Comparison of ENCODE assay signal across 10 cellular contexts in genomic region chr12:120689397-120690082, GRCh38. TPM values are rescaled to one million over a fixed set of nuclear protein-coding genes. Genes with fewer than 3 reads are reported as not detected.
DNase-seq lines count a peak whose midpoint lies in the region; ATAC-seq and TF ChIP-seq lines count a peak whose summit lies in the region.
"Had no signal": no experiment of that assay in that cellular context is flagged by ENCODE, and none has a peak within 500 bp of the region (broad histone marks: within the 10 kb centered on the region; RNA-seq: fewer than 3 reads in every experiment).

No MANE protein-coding gene starts in this region.

- H3K36me3 ChIP-seq in KOPT-K1 (ENCODE audit: insufficient read depth, low read length) = peaks cover 34% of the 10 kb centered on the region
- no peaks in the 10 kb centered on the region for H3K36me3 ChIP-seq in mammary epithelial cell (ENCODE audit: insufficient read depth, low read length)
- peaks cover 0 to 10% (median under 1%) of the 10 kb centered on the region in 3 experiments for H3K36me3 ChIP-seq in naive thymus-derived CD4-positive, alpha-beta T cell (ENCODE audit: control insufficient read depth in 2 of 3, insufficient read depth in 3 of 3, low read length in 3 of 3)
- H3K36me3 ChIP-seq: ovary had no signal

- ATAC-seq in naive thymus-derived CD4-positive, alpha-beta T cell = no peak
- no peak for ATAC-seq in HG03442 (IDR thresholded peaks at IDR 0.05; ENCODE audit: unreplicated experiment)

- WGBS in mammary epithelial cell (ENCODE audit: low coverage, missing lambda C conversion rate) = 60% methylated on average over 6 of the region's 6 CpGs

- H3K4me1 Mint-ChIP-seq in CD14-positive monocyte = peaks cover 57% of the 10 kb centered on the region
- H3K4me1 Mint-ChIP-seq in naive thymus-derived CD4-positive, alpha-beta T cell = peaks cover 32 to 69% (median 62%) of the 10 kb centered on the region in 7 donors

- dilution Hi-C loops in mammary epithelial cell (cut with HindIII; ENCODE audit: low sequenced_read_pairs) = loop anchor here (10.0 kb wide), 1 partner anchor 65 kb away; no protein-coding TSS in a partner anchor

- H3K36me3 Mint-ChIP-seq in CD14-positive monocyte = peaks cover 19 to 31% of the 10 kb centered on the region in 2 donors
- peaks cover 2 to 16% (median 9%) of the 10 kb centered on the region in 5 donors for H3K36me3 Mint-ChIP-seq in naive thymus-derived CD4-positive, alpha-beta T cell

- H2AFZ ChIP-seq in mammary epithelial cell (ENCODE audit: low read depth, low read length) = no peak overlapping the region

- H3K4me3 ChIP-seq in mammary epithelial cell (replicated peaks in 1 of 3; ENCODE audit: insufficient read depth in 1 of 3, low read depth in 2 of 3, low read length in 3 of 3) = peak overlapping the region in 2 of 3 experiments; percentile 82 to 98
- no peak overlapping the region for H3K4me3 ChIP-seq in naive thymus-derived CD4-positive, alpha-beta T cell (ENCODE audit: low read length)

- intact Hi-C loops in CD14-positive monocyte (cut with micrococcal nuclease) = loop anchor here (5.0 kb wide), 3 partner anchors 37 to 107 kb away; partner anchors contain the start of genes ACADS (in 2 of the 2) and POP5 (in 1 of the 2)
- intact Hi-C loops in mammary epithelial cell (cut with micrococcal nuclease) = no loop called here
- intact Hi-C loops in naive thymus-derived CD4-positive, alpha-beta T cell (cut with micrococcal nuclease) = loop anchor here (5.0 kb wide), 5 partner anchors 162 to 1763 kb away; partner anchors contain the start of genes COQ5 (in 1 of the 2), DIABLO (in 1 of the 2) and RAB35 (in 1 of the 2)

- DNase-seq in CD14-positive monocyte (ENCODE audit: low spot score) (no peak), mammary epithelial cell (no peak), NCI-H510A (lab: John Stamatoyannopoulos, UW) (no peak), GM10266 (ENCODE audit: extremely low spot score) (no peak), NCI-H82 (lab: John Stamatoyannopoulos, UW) (no peak)
- no peak for DNase-seq in naive thymus-derived CD4-positive, alpha-beta T cell
- DNase-seq: caudate nucleus had no signal

- H3K79me2 ChIP-seq in mammary epithelial cell (ENCODE audit: insufficient read depth, low read length) = peaks cover 75% of the 10 kb centered on the region

- H4K20me1 ChIP-seq in mammary epithelial cell (ENCODE audit: insufficient read depth, low read length) = peaks cover 2% of the 10 kb centered on the region

- no peaks in the 10 kb centered on the region for H3K9me3 Mint-ChIP-seq in CD14-positive monocyte
- H3K9me3 Mint-ChIP-seq in naive thymus-derived CD4-positive, alpha-beta T cell = peaks cover 0 to 3% (median 0%) of the 10 kb centered on the region in 11 donors

- H3K4me3 Mint-ChIP-seq in CD14-positive monocyte = peak overlapping the region; percentile 82 to 92
- peak overlapping the region; percentile 20 to 95 (median 90) for H3K4me3 Mint-ChIP-seq in naive thymus-derived CD4-positive, alpha-beta T cell

- in situ Hi-C loops in mammary epithelial cell (cut with MboI; ENCODE audit: low sequenced_read_pairs in 2 of 2) = no loop called here

- CTCF ChIA-PET in mammary epithelial cell (lab: Charles Lee; ENCODE audit: low non-redundant PET) = interaction anchor here (0.6 kb wide), 1 partner anchor 35 kb away, joined by 3 read pairs; no protein-coding TSS in a partner anchor
- CTCF ChIA-PET in naive thymus-derived CD4-positive, alpha-beta T cell (lab: Charles Lee) = interaction anchor here (0.7 to 3.2 kb wide), 3 partner anchors 20 to 43 kb away, joined by 3 to 11 read pairs (median 3); partner anchors contain the start of gene UNC119B

- H3K9me3 ChIP-seq in KOPT-K1 (ENCODE audit: insufficient read depth, low read length, poor library complexity, severe bottlenecking) = no peaks in the 10 kb centered on the region
- no peaks in the 10 kb centered on the region for H3K9me3 ChIP-seq in mammary epithelial cell (replicated peaks; ENCODE audit: insufficient read depth, low read length)
- H3K9me3 ChIP-seq in naive thymus-derived CD4-positive, alpha-beta T cell (ENCODE audit: control insufficient read depth in 2 of 3, low read length in 3 of 3) = no peaks in the 10 kb centered on the region
- H3K9me3 ChIP-seq: ovary had no signal

- BruUV-seq in mammary epithelial cell (replicated peaks; lab: Mats Ljungman, UMichigan) = no TSS peak

- H3K27ac ChIP-seq in KOPT-K1 (ENCODE audit: low read depth, low read length, poor library complexity, severe bottlenecking) = peak overlapping the region; percentile 92
- H3K27ac ChIP-seq in mammary epithelial cell (ENCODE audit: insufficient read depth, low read depth, low read length) = no peak overlapping the region
- H3K27ac ChIP-seq in naive thymus-derived CD4-positive, alpha-beta T cell (ENCODE audit: low read depth, low read length) = no peak overlapping the region
- H3K27ac ChIP-seq: ovary had no signal

- H3K9ac ChIP-seq in mammary epithelial cell (ENCODE audit: insufficient read depth, low read length) = no peak overlapping the region

- H3K27ac Mint-ChIP-seq in CD14-positive monocyte = peak overlapping the region in 3 of 7 donors; percentile 11 to 79 (median 14)
- H3K27ac Mint-ChIP-seq in naive thymus-derived CD4-positive, alpha-beta T cell = peak overlapping the region in 1 of 9 donors; percentile 87

- POLR2A ChIA-PET in naive thymus-derived CD4-positive, alpha-beta T cell (lab: Charles Lee) = interaction anchor here (1.7 to 1.8 kb wide), 2 partner anchors 8 to 11 kb away, joined by 3 to 6 read pairs; no protein-coding TSS in a partner anchor

- H3K4me2 ChIP-seq in mammary epithelial cell (ENCODE audit: insufficient read depth, low read depth, low read length) = peak overlapping the region; percentile 94

- H3K4me1 ChIP-seq in mammary epithelial cell (ENCODE audit: insufficient read depth, low read length) = peaks cover 24% of the 10 kb centered on the region
- peaks cover 12 to 26% of the 10 kb centered on the region in 2 donors for H3K4me1 ChIP-seq in naive thymus-derived CD4-positive, alpha-beta T cell (ENCODE audit: control insufficient read depth in 2 of 2, insufficient read depth in 2 of 2, low read length in 2 of 2)

- no peaks in the 10 kb centered on the region for H3K27me3 ChIP-seq in mammary epithelial cell (ENCODE audit: insufficient read depth, low read length)
- H3K27me3 ChIP-seq in naive thymus-derived CD4-positive, alpha-beta T cell (ENCODE audit: control insufficient read depth in 2 of 2, insufficient read depth in 2 of 2, low read length in 2 of 2) = no peaks in the 10 kb centered on the region
- H3K27me3 ChIP-seq: ovary had no signal

- TF ChIP-seq CTCF in CD14-positive monocyte (IDR thresholded peaks at IDR 0.05) (no peak), mammary epithelial cell (conservative IDR thresholded peaks at IDR 0.05 in 1 of 2, IDR thresholded peaks at IDR 0.05 in 1 of 2; ENCODE audit: extremely low read depth in 1 of 2, insufficient read depth in 1 of 2, low read depth in 1 of 2, low read length in 2 of 2) (no peak), GM10266 (IDR thresholded peaks at IDR 0.05; ENCODE audit: control insufficient read depth, insufficient read depth, low read depth, missing control alignments) (no peak)

- peaks cover 0 to 3% (median 0%) of the 10 kb centered on the region in 3 donors for H3K27me3 Mint-ChIP-seq in CD14-positive monocyte (ENCODE audit: low read depth in 3 of 3)
- peaks cover 0 to 3% (median 0%) of the 10 kb centered on the region in 5 donors for H3K27me3 Mint-ChIP-seq in naive thymus-derived CD4-positive, alpha-beta T cell

RNA-seq across cellular contexts. Expression of gene MLEC, which starts 2.6 kb away (rescaled TPM):
- polyA plus RNA-seq in CD14-positive monocyte (10 to 100 TPM; 65.3 to 79.5 TPM), mammary epithelial cell (37.1 TPM)
- total RNA-seq in mammary epithelial cell = 100 to 1,000 TPM in 1 of 2 donors, 10 to 100 TPM in 1; 64.7 to 114 TPM
- polyA minus RNA-seq in mammary epithelial cell = 150 TPM
- total RNA-seq in naive thymus-derived CD4-positive, alpha-beta T cell = 100 to 1,000 TPM in 1 of 5 experiments, 10 to 100 TPM in 4; 27.6 to 132 (median 57.6) TPM
- 10 to 100 TPM; 24.5 to 41.6 TPM for polyA plus RNA-seq in naive thymus-derived CD4-positive, alpha-beta T cell

RNA-seq across cellular contexts. Expression of gene UNC119B, which starts 20.7 kb away (rescaled TPM):
- polyA plus RNA-seq in CD14-positive monocyte = 1 to 10 TPM; 1.1 to 2.1 TPM
- total RNA-seq in mammary epithelial cell = 10 to 100 TPM; 28.0 to 33.3 TPM
- 25.3 TPM for polyA plus RNA-seq in mammary epithelial cell
- polyA minus RNA-seq in mammary epithelial cell = 31.7 TPM
- 10 to 100 TPM; 10.9 to 26.7 (median 18.8) TPM for total RNA-seq in naive thymus-derived CD4-positive, alpha-beta T cell
- polyA plus RNA-seq in naive thymus-derived CD4-positive, alpha-beta T cell = 10 to 100 TPM; 10.6 to 12.5 TPM

RNA-seq across cellular contexts. Expression of gene ACADS, which starts 36.1 kb away (rescaled TPM):
- 10 to 100 TPM; 18.2 to 25.1 TPM for polyA plus RNA-seq in CD14-positive monocyte
- total RNA-seq in mammary epithelial cell = 1 to 10 TPM; 1.0 to 3.7 TPM
- polyA plus RNA-seq in mammary epithelial cell = 1.3 TPM
- polyA minus RNA-seq in mammary epithelial cell = not detected
- total RNA-seq in naive thymus-derived CD4-positive, alpha-beta T cell = 10 to 100 TPM; 10.4 to 18.1 (median 15.7) TPM
- polyA plus RNA-seq in naive thymus-derived CD4-positive, alpha-beta T cell = 10 to 100 TPM; 18.4 to 28.7 TPM

RNA-seq across cellular contexts. Expression of gene CABP1, which starts 49.1 kb away (rescaled TPM):
- polyA plus RNA-seq in CD14-positive monocyte (under 1 TPM in 1 of 2 donors, not detected in 1; 0.19 TPM), mammary epithelial cell (0.03 TPM)
- under 1 TPM in 1 of 2 donors, not detected in 1; 0.26 TPM for total RNA-seq in mammary epithelial cell
- polyA minus RNA-seq in mammary epithelial cell = not detected
- total RNA-seq in naive thymus-derived CD4-positive, alpha-beta T cell = under 1 TPM in 1 of 5 experiments, not detected in 4; 0.24 TPM
- not detected for polyA plus RNA-seq in naive thymus-derived CD4-positive, alpha-beta T cell
